Comparison of ENCODE assay signal across 1 cellular context in the genomic region with DNA sequence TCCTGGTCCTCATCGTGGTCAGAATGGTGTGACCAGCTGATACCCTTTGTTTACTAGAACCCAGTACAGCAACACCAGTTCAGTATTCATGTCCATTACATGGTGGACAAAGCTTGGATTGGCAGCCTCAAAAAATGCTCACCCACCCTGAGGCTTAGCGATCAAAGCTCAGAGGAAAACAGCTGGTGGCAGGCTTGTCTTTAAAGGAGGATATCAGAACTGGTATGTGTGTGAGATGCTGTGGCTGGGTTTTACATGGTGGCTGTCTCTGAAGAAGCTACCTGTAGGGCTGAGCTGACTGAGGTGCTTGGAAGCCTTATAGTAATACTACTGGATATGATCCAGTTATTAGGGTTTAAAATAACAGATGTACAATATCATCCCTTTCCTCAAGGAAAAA.
TF ChIP-seq lines count a peak whose summit lies in the region.

No MANE protein-coding gene starts in this region.

TF ChIP-seq in GM23338, 12 proteins besides CTCF, POLR2A, EP300 and RAD21 (continued from another document):
- TF ChIP-seq, protein P1, sequence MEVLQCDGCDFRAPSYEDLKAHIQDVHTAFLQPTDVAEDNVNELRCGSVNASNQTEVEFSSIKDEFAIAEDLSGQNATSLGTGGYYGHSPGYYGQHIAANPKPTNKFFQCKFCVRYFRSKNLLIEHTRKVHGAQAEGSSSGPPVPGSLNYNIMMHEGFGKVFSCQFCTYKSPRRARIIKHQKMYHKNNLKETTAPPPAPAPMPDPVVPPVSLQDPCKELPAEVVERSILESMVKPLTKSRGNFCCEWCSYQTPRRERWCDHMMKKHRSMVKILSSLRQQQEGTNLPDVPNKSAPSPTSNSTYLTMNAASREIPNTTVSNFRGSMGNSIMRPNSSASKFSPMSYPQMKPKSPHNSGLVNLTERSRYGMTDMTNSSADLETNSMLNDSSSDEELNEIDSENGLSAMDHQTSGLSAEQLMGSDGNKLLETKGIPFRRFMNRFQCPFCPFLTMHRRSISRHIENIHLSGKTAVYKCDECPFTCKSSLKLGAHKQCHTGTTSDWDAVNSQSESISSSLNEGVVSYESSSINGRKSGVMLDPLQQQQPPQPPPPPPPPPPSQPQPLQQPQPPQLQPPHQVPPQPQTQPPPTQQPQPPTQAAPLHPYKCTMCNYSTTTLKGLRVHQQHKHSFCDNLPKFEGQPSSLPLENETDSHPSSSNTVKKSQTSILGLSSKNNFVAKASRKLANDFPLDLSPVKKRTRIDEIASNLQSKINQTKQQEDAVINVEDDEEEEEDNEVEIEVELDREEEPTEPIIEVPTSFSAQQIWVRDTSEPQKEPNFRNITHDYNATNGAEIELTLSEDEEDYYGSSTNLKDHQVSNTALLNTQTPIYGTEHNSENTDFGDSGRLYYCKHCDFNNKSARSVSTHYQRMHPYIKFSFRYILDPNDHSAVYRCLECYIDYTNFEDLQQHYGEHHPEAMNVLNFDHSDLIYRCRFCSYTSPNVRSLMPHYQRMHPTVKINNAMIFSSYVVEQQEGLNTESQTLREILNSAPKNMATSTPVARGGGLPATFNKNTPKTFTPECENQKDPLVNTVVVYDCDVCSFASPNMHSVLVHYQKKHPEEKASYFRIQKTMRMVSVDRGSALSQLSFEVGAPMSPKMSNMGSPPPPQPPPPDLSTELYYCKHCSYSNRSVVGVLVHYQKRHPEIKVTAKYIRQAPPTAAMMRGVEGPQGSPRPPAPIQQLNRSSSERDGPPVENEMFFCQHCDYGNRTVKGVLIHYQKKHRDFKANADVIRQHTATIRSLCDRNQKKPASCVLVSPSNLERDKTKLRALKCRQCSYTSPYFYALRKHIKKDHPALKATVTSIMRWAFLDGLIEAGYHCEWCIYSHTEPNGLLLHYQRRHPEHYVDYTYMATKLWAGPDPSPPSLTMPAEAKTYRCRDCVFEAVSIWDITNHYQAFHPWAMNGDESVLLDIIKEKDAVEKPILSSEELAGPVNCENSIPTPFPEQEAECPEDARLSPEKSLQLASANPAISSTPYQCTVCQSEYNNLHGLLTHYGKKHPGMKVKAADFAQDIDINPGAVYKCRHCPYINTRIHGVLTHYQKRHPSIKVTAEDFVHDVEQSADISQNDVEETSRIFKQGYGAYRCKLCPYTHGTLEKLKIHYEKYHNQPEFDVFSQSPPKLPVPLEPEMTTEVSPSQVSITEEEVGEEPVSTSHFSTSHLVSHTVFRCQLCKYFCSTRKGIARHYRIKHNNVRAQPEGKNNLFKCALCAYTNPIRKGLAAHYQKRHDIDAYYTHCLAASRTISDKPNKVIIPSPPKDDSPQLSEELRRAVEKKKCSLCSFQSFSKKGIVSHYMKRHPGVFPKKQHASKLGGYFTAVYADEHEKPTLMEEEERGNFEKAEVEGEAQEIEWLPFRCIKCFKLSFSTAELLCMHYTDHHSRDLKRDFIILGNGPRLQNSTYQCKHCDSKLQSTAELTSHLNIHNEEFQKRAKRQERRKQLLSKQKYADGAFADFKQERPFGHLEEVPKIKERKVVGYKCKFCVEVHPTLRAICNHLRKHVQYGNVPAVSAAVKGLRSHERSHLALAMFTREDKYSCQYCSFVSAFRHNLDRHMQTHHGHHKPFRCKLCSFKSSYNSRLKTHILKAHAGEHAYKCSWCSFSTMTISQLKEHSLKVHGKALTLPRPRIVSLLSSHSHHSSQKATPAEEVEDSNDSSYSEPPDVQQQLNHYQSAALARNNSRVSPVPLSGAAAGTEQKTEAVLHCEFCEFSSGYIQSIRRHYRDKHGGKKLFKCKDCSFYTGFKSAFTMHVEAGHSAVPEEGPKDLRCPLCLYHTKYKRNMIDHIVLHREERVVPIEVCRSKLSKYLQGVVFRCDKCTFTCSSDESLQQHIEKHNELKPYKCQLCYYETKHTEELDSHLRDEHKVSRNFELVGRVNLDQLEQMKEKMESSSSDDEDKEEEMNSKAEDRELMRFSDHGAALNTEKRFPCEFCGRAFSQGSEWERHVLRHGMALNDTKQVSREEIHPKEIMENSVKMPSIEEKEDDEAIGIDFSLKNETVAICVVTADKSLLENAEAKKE (CRISPR knock-in tag; IDR thresholded peaks at IDR 0.05), result no peak
- TF ChIP-seq, protein P2, sequence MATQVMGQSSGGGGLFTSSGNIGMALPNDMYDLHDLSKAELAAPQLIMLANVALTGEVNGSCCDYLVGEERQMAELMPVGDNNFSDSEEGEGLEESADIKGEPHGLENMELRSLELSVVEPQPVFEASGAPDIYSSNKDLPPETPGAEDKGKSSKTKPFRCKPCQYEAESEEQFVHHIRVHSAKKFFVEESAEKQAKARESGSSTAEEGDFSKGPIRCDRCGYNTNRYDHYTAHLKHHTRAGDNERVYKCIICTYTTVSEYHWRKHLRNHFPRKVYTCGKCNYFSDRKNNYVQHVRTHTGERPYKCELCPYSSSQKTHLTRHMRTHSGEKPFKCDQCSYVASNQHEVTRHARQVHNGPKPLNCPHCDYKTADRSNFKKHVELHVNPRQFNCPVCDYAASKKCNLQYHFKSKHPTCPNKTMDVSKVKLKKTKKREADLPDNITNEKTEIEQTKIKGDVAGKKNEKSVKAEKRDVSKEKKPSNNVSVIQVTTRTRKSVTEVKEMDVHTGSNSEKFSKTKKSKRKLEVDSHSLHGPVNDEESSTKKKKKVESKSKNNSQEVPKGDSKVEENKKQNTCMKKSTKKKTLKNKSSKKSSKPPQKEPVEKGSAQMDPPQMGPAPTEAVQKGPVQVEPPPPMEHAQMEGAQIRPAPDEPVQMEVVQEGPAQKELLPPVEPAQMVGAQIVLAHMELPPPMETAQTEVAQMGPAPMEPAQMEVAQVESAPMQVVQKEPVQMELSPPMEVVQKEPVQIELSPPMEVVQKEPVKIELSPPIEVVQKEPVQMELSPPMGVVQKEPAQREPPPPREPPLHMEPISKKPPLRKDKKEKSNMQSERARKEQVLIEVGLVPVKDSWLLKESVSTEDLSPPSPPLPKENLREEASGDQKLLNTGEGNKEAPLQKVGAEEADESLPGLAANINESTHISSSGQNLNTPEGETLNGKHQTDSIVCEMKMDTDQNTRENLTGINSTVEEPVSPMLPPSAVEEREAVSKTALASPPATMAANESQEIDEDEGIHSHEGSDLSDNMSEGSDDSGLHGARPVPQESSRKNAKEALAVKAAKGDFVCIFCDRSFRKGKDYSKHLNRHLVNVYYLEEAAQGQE (IDR thresholded peaks at IDR 0.05; ENCODE audit: unreplicated experiment), result no peak
- no peak for TF ChIP-seq STAT1 (IDR thresholded peaks at IDR 0.05; ENCODE audit: unreplicated experiment)
